12 cellular contexts compared by ENCODE assay signal in the genomic region with DNA sequence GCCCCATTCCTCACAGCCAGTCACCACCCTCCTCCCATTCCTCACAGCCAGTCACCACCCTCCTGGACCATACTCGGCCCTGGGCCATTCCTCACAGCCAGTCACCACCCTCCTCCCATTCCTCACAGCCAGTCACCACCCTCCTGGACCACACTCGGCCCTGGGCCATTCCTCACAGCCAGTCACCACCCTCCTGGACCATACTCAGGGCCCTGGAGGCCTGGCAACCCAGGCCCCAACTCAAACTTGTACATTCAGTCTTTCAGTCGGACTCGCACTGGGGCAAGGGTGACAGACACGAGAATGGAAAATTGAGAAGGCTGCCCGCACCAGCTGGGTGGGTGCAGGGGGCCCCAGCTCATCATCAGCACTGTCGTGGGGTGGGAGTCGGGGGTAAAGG. TPM values are rescaled to one million over a fixed set of nuclear protein-coding genes. Genes with fewer than 3 reads are reported as not detected.
DNase-seq lines count a peak whose midpoint lies in the region; ATAC-seq and TF ChIP-seq lines count a peak whose summit lies in the region.
"Had no signal": no experiment of that assay in that cellular context is flagged by ENCODE, and none has a peak within 500 bp of the region (broad histone marks: within the 10 kb centered on the region; RNA-seq: fewer than 3 reads in every experiment).

No MANE protein-coding gene starts in this region.

- peak; percentile 84 for ATAC-seq in sciatic nerve
- ATAC-seq in HG02763 (IDR thresholded peaks at IDR 0.05; ENCODE audit: unreplicated experiment): no peak
- ATAC-seq in GM21367 (IDR thresholded peaks at IDR 0.05; ENCODE audit: unreplicated experiment): no peak

- H3K27me3 ChIP-seq in GM23248 (replicated peaks; ENCODE audit: insufficient read depth): no peaks in the 10 kb centered on the region
- H3K27me3 ChIP-seq in cardiac muscle cell: no peaks in the 10 kb centered on the region
- H3K27me3 ChIP-seq: spleen had no signal

- WGBS in GM23248 (ENCODE audit: low coverage in 1 of 2, low lambda C conversion rate in 2 of 2, missing lambda C conversion rate in 2 of 2), 2 experiments: 11 to 20% methylated on average over 8 of the region's 8 CpGs

- in situ Hi-C loops in GM23248 (cut with MboI): no loop called here

- peak; percentile 91 for DNase-seq in GM23248
- peak in 44 of 58 donors; percentile 4 to 90 (median 54) for DNase-seq in anterior cingulate cortex (lab: John Stamatoyannopoulos, UW)
- DNase-seq in cardiac muscle cell (ENCODE audit: low read depth in 1 of 2, low spot score in 1 of 2): peak in 1 of 2 donors; percentile 36
- DNase-seq in sciatic nerve (ENCODE audit: low spot score): no peak
- no peak for DNase-seq in DMS 273 (lab: John Stamatoyannopoulos, UW; ENCODE audit: unreplicated experiment)
- DNase-seq in HUDEP-2 (lab: John Stamatoyannopoulos, UW; ENCODE audit: unreplicated experiment in 76 of 76): no peak
- DNase-seq: activated CD4-positive, alpha-beta T cell treated with anti-CD3 and anti-CD28 coated beads, Interleukin-2, amount 50 U/mL, for 48 hours; NCI-H510A; spleen had no signal

- H3K79me2 ChIP-seq in GM23248 (ENCODE audit: insufficient read depth): no peaks in the 10 kb centered on the region

- no peak for TF ChIP-seq CTCF in cardiac muscle cell (IDR thresholded peaks at IDR 0.05; ENCODE audit: low read depth, low read length)

- peaks cover 25% of the 10 kb centered on the region for H3K4me1 ChIP-seq in GM23248 (ENCODE audit: insufficient read depth)
- no peaks in the 10 kb centered on the region for H3K4me1 ChIP-seq in cardiac muscle cell (ENCODE audit: low read depth)

- H3K9me3 ChIP-seq in GM23248 (ENCODE audit: low read depth): no peaks in the 10 kb centered on the region
- H3K9me3 ChIP-seq in cardiac muscle cell (ENCODE audit: low read depth): no peaks in the 10 kb centered on the region
- H3K9me3 ChIP-seq: spleen had no signal

- H3K36me3 ChIP-seq in GM23248 (ENCODE audit: low read depth) (peaks cover 6% of the 10 kb centered on the region; the same call in 1 of the 2 replicates), cardiac muscle cell (peaks cover 41% of the 10 kb centered on the region)

- H3K9ac ChIP-seq in GM23248: peak overlapping the region; percentile 69

- no peak overlapping the region for H3K4me2 ChIP-seq in GM23248 (ENCODE audit: unreplicated experiment)

- H4K20me1 ChIP-seq in GM23248 (ENCODE audit: insufficient read depth): no peaks in the 10 kb centered on the region

- peaks cover 25% of the 10 kb centered on the region for H3F3A ChIP-seq in GM23248 (ENCODE audit: insufficient read depth)

- H3K9me2 ChIP-seq in GM23248 (ENCODE audit: insufficient read depth): no peaks in the 10 kb centered on the region

- intact Hi-C loops in sciatic nerve (cut with DNase I): no loop called here

- no peak overlapping the region for H3K4me3 ChIP-seq in GM23248
- no peak overlapping the region for H3K4me3 ChIP-seq in cardiac muscle cell
- H3K4me3 ChIP-seq: SK-N-MC, spleen had no signal

- H2AFZ ChIP-seq in GM23248: no peak overlapping the region

- peak overlapping the region; percentile 69 for H3K27ac ChIP-seq in GM23248
- peak overlapping the region; percentile 48 for H3K27ac ChIP-seq in cardiac muscle cell
- H3K27ac ChIP-seq: SK-N-MC, spleen had no signal

RNA-seq across cellular contexts. Expression of gene FOXK2, which starts 30.4 kb away (rescaled TPM):
- 38.4 and 43.0 TPM in 2 replicates for total RNA-seq in GM23248 (2014; rRNA removed; shearing (Covaris generic))
- polyA plus RNA-seq in GM23248 (2016; fragmentation: Nextera tagmentation; extraction: Ambion mirVana) (5.6 and 6.6 TPM in 2 replicates), cardiac muscle cell (22.0 and 26.7 TPM in 2 replicates)
- total RNA-seq in cardiac muscle cell (44.5 and 63.0 TPM in 2 replicates), sciatic nerve (59.9 TPM)

RNA-seq across cellular contexts. Expression of gene NARF, which starts 30.6 kb away (rescaled TPM):
- 55.2 and 69.0 TPM in 2 replicates for total RNA-seq in GM23248 (2014; rRNA removed; shearing (Covaris generic))
- polyA plus RNA-seq in GM23248 (2016; fragmentation: Nextera tagmentation; extraction: Ambion mirVana): 67.2 and 70.2 TPM in 2 replicates
- total RNA-seq in cardiac muscle cell: 105 and 113 TPM in 2 replicates
- polyA plus RNA-seq in cardiac muscle cell: 215 and 258 TPM in 2 replicates
- 55.5 TPM for total RNA-seq in sciatic nerve

RNA-seq across cellular contexts. Expression of gene CYBC1, which starts 38.6 kb away (rescaled TPM):
- total RNA-seq in GM23248 (2014; rRNA removed; shearing (Covaris generic)): 66.5 and 93.6 TPM in 2 replicates
- polyA plus RNA-seq in GM23248 (2016; fragmentation: Nextera tagmentation; extraction: Ambion mirVana) (54.0 and 58.3 TPM in 2 replicates), cardiac muscle cell (65.5 and 71.3 TPM in 2 replicates)
- total RNA-seq in cardiac muscle cell (48.6 and 52.7 TPM in 2 replicates), sciatic nerve (94.5 TPM)

Comparison
In these comparisons a context has a peak if more than half of its experiments do, and no peak if none do; other contexts are left out.
1. DNase-seq: peak in GM23248 (single experiment) and anterior cingulate cortex (44 of 58); none in sciatic nerve (single experiment), DMS 273 (single experiment) and HUDEP-2 (0 of 76).